In genomic region chr7:127907638-127908040, GRCh38 we compare ENCODE assay signal across 1 cellular context.
TF ChIP-seq lines count a peak whose summit lies in the region.

No MANE protein-coding gene starts in this region.

TF ChIP-seq in K562, 482 proteins besides CTCF, POLR2A, EP300 and RAD21 (continued from another document):
- TF ChIP-seq STAG1 (CRISPR knock-in tag; IDR thresholded peaks at IDR 0.05; ENCODE audit: borderline replicate concordance), result no peak
- TF ChIP-seq SP1 (CRISPR knock-in tag; IDR thresholded peaks at IDR 0.05), result no peak
- TF ChIP-seq NKRF (IDR thresholded peaks at IDR 0.05; ENCODE audit: borderline replicate concordance), result no peak
- TF ChIP-seq FOSL1 (tag; conservative IDR thresholded peaks at IDR 0.05), result peak; percentile 75
- peak; percentile 30; the same call in 1 of the 2 replicates for TF ChIP-seq ATF6 (CRISPR knock-in tag; IDR thresholded peaks at IDR 0.05)
- TF ChIP-seq PURB (CRISPR knock-in tag; IDR thresholded peaks at IDR 0.05; ENCODE audit: low read depth), result no peak
- no peak for TF ChIP-seq STAT5A (IDR thresholded peaks at IDR 0.05; ENCODE audit: borderline replicate concordance, low read length)
- no peak for TF ChIP-seq ZNF444 (CRISPR knock-in tag; IDR thresholded peaks at IDR 0.05)
- no peak for TF ChIP-seq RBM17 (IDR thresholded peaks at IDR 0.05; ENCODE audit: borderline replicate concordance, low read depth, low read length)
- TF ChIP-seq NR2C1 (IDR thresholded peaks at IDR 0.05), result no peak
- TF ChIP-seq NR2C1 (tag; IDR thresholded peaks at IDR 0.05), result 0 out of 2 replicates have a peak, but pooled peaks have one; percentile 39
- TF ChIP-seq, protein P1, sequence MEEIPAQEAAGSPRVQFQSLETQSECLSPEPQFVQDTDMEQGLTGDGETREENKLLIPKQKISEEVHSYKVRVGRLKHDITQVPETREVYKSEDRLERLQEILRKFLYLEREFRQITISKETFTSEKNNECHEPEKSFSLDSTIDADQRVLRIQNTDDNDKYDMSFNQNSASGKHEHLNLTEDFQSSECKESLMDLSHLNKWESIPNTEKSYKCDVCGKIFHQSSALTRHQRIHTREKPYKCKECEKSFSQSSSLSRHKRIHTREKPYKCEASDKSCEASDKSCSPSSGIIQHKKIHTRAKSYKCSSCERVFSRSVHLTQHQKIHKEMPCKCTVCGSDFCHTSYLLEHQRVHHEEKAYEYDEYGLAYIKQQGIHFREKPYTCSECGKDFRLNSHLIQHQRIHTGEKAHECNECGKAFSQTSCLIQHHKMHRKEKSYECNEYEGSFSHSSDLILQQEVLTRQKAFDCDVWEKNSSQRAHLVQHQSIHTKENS (CRISPR knock-in tag; IDR thresholded peaks at IDR 0.05), result no peak
- TF ChIP-seq MBD1 (CRISPR knock-in tag; IDR thresholded peaks at IDR 0.05), result no peak
- TF ChIP-seq MAFF (IDR thresholded peaks at IDR 0.05; ENCODE audit: low read length), result no peak
